Comparison of ENCODE assay signal across 7 cellular contexts in genomic region chr16:66514980-66515480, GRCh38. TPM values are rescaled to one million over a fixed set of nuclear protein-coding genes. Genes with fewer than 3 reads are reported as not detected.
A peak's percentile ranks its signal among the peaks of the same experiment; 100 is the strongest.
DNase-seq lines count a peak whose midpoint lies in the region; ATAC-seq, FAIRE-seq and TF ChIP-seq lines count a peak whose summit lies in the region.
"Not testable (repeated sequence)": the region's sequence is repeated elsewhere in the genome, so short reads cannot be mapped to it uniquely, and the experiment has no call there.

No MANE protein-coding gene starts in this region.

- H3K4me1 Mint-ChIP-seq in Calu3 (ENCODE audit: low read depth, unreplicated experiment) (peaks cover 83% of the 10 kb centered on the region), T-helper 17 cell (peaks cover 41% of the 10 kb centered on the region)
- H3K4me1 Mint-ChIP-seq in activated naive CD8-positive, alpha-beta T cell (ENCODE audit: low read depth) = peaks cover 48% of the 10 kb centered on the region

- H3K4me2 ChIP-seq in HepG2 (ENCODE audit: low read depth, low read length) = not testable (repeated sequence)

- POLR2A ChIA-PET in HepG2 (lab: Yijun Ruan, JAX) = interaction anchor here (1.2 to 1.3 kb wide), 2 partner anchors 107 to 108 kb away, joined by 3 read pairs; no protein-coding TSS in a partner anchor

- not testable (repeated sequence) for TF ChIP-seq EP300 in HepG2 (IDR thresholded peaks at IDR 0.05; ENCODE audit: low read depth in 2 of 2, low read length in 2 of 2); HepG2 (CRISPR knock-in tag; IDR thresholded peaks at IDR 0.05; ENCODE audit: borderline replicate concordance); ovary (IDR thresholded peaks at IDR 0.05)

- H3K79me2 ChIP-seq in HepG2 (ENCODE audit: insufficient read depth, low read length) = not testable (repeated sequence)

- peaks cover 44% of the 10 kb centered on the region for H3K4me1 ChIP-seq in effector memory CD4-positive, alpha-beta T cell (ENCODE audit: control insufficient read depth, insufficient read depth, low read length, poor library complexity, severe bottlenecking)
- H3K4me1 ChIP-seq in HepG2 (ENCODE audit: insufficient read depth, low read length) = peaks cover 66% of the 10 kb centered on the region
- H3K4me1 ChIP-seq in ovary (ENCODE audit: insufficient read depth) = peaks cover 34% of the 10 kb centered on the region

- H4K20me1 ChIP-seq in HepG2 (ENCODE audit: insufficient read depth, low read length) = not testable (repeated sequence)

- 61% methylated on average over 6 of the region's 6 CpGs for WGBS in HepG2 (ENCODE audit: low lambda C conversion rate)
- 94 to 95% (median 95%) methylated on average over 5 to 6 of the region's 6 CpGs for WGBS in ovary, 3 donors

- intact Hi-C loops in Calu3 (cut with micrococcal nuclease; ENCODE audit: unreplicated experiment); HepG2 (cut with micrococcal nuclease; ENCODE audit: unreplicated experiment): not testable (repeated sequence)
- intact Hi-C loops in ovary (cut with DNase I) = loop anchor here in 3 of 4 donors (5.0 kb wide), 1 partner anchor 37 kb away; the partner anchor contains the start of genes CKLF (in 3 of the 3) and TK2 (in 3 of the 3)

- H3K27me3 ChIP-seq in effector memory CD4-positive, alpha-beta T cell (replicated peaks; ENCODE audit: control insufficient read depth, insufficient read depth, low read length, poor library complexity, severe bottlenecking); HepG2 (ENCODE audit: control insufficient read depth in 1 of 2, insufficient read depth in 2 of 2, low read length in 2 of 2); ovary: not testable (repeated sequence)

- not testable (repeated sequence) for H3K9me3 ChIP-seq in T-helper 17 cell (ENCODE audit: control insufficient read depth, low read length, poor library complexity, severe bottlenecking); effector memory CD4-positive, alpha-beta T cell (ENCODE audit: control insufficient read depth, low read length); HepG2 (ENCODE audit: low read length); ovary

- not testable (repeated sequence) for H3K4me3 ChIP-seq in effector memory CD4-positive, alpha-beta T cell (ENCODE audit: insufficient read depth, low read depth, low read length, poor library complexity, severe bottlenecking); HepG2 (replicated peaks in 1 of 3; ENCODE audit: insufficient read depth in 1 of 3, low read depth in 2 of 3, low read length in 3 of 3); ovary

- CTCF ChIA-PET in Calu3 (lab: Charles Lee) = interaction anchor here (0.9 to 1.0 kb wide), 3 partner anchors 107 to 158 kb away, joined by 5 to 11 read pairs (median 8); no protein-coding TSS in a partner anchor
- CTCF ChIA-PET in HepG2 (lab: Yijun Ruan, JAX; ENCODE audit: low intra/inter-chr PET ratio, low total read pairs) = not testable (repeated sequence)

- not testable (repeated sequence) for H3K9me3 Mint-ChIP-seq in Calu3 (ENCODE audit: low read depth, unreplicated experiment); activated naive CD8-positive, alpha-beta T cell (ENCODE audit: low read depth)

- H2AFZ ChIP-seq in HepG2 (ENCODE audit: low read length) = not testable (repeated sequence)

- peak overlapping the region; percentile 25; the same call in 1 of the 2 replicates for H3K9ac ChIP-seq in HepG2 (ENCODE audit: insufficient read depth, low read depth, low read length)

- H3K27me3 Mint-ChIP-seq in Calu3 (ENCODE audit: unreplicated experiment); T-helper 17 cell; activated naive CD8-positive, alpha-beta T cell: not testable (repeated sequence)

- TF ChIP-seq RAD21 in HepG2 (CRISPR knock-in tag; IDR thresholded peaks at IDR 0.05) = not testable (repeated sequence)

- FAIRE-seq in HepG2 (lab: Jason Lieb, UNC) = not testable (repeated sequence)

- in situ Hi-C loops in HepG2 (cut with HindIII; ENCODE audit: extremely low pct_ligation_motif_present, low pct_unique_long_range_greater_than_20kb) = not testable (repeated sequence)

- H3K36me3 Mint-ChIP-seq in Calu3 (ENCODE audit: insufficient read depth, unreplicated experiment) = peaks cover 76% of the 10 kb centered on the region
- not testable (repeated sequence) for H3K36me3 Mint-ChIP-seq in T-helper 17 cell (ENCODE audit: low read depth); activated naive CD8-positive, alpha-beta T cell

- H3K4me3 Mint-ChIP-seq in Calu3 (ENCODE audit: low read depth, unreplicated experiment) (peak overlapping the region; percentile 21), T-helper 17 cell (peak overlapping the region; percentile 63)
- peak overlapping the region; percentile 38 for H3K4me3 Mint-ChIP-seq in activated naive CD8-positive, alpha-beta T cell

- not testable (repeated sequence) for ATAC-seq in T-helper 17 cell, HepG2

- not testable (repeated sequence) for TF ChIP-seq POLR2A in HepG2 (IDR thresholded peaks at IDR 0.05; ENCODE audit: insufficient read depth in 1 of 2, low read depth in 2 of 2, low read length in 2 of 2); ovary (IDR thresholded peaks at IDR 0.05)

- peak overlapping the region; percentile 99 for H3K27ac Mint-ChIP-seq in Calu3 (ENCODE audit: unreplicated experiment)
- H3K27ac Mint-ChIP-seq in T-helper 17 cell = peak overlapping the region; percentile 98
- peak overlapping the region; percentile 46 for H3K27ac Mint-ChIP-seq in activated naive CD8-positive, alpha-beta T cell

- not testable (repeated sequence) for TF ChIP-seq CTCF in Calu3 (IDR thresholded peaks at IDR 0.05; ENCODE audit: unreplicated experiment); HepG2 (CRISPR knock-in tag; IDR thresholded peaks at IDR 0.05); ovary (IDR thresholded peaks at IDR 0.05)

- DNase-seq in Calu3; T-helper 17 cell; effector memory CD4-positive, alpha-beta T cell; HepG2 (ENCODE audit: low spot score); substantia nigra (lab: John Stamatoyannopoulos, UW): not testable (repeated sequence)
- peak in 1 of 5 donors; percentile 29 for DNase-seq in ovary

- H3K27ac ChIP-seq in effector memory CD4-positive, alpha-beta T cell (ENCODE audit: insufficient read depth, low read length, poor library complexity, severe bottlenecking) = peak overlapping the region; percentile 88
- peak overlapping the region; percentile 99 for H3K27ac ChIP-seq in HepG2 (ENCODE audit: extremely low read length, insufficient read depth, low read length)
- peak overlapping the region; percentile 56 to 57 for H3K27ac ChIP-seq in ovary
- peak overlapping the region; percentile 100 for H3K27ac ChIP-seq in substantia nigra (ENCODE audit: low read depth, low read length, poor library complexity, severe bottlenecking)

- not testable (repeated sequence) for BruUV-seq in Calu3 (replicated peaks; lab: Mats Ljungman, UMichigan); HepG2 (replicated peaks; lab: Mats Ljungman, UMichigan)

- H3K36me3 ChIP-seq in effector memory CD4-positive, alpha-beta T cell (ENCODE audit: control insufficient read depth, insufficient read depth, low read length); HepG2 (replicated peaks in 1 of 2; ENCODE audit: control insufficient read depth in 1 of 2, insufficient read depth in 2 of 2, low read length in 2 of 2); ovary: not testable (repeated sequence)

RNA-seq across cellular contexts. Expression of gene TK2, which starts 34.9 kb away (rescaled TPM):
- total RNA-seq in Calu3 (2022) (53.2 and 56.6 TPM in 2 replicates), T-helper 17 cell (1 to 10 TPM; 7.1 to 9.4 TPM), HepG2 (2016; rRNA removed; fragmentation: Illumina TruSeq; extraction: Trizol) (18.7 and 19.0 TPM in 2 replicates), ovary (10 to 100 TPM; 17.0 to 42.0 (median 34.0) TPM)
- total RNA-seq in HepG2 (2016; cell fraction: cytosol; rRNA removed; fragmentation: Illumina TruSeq; extraction: Trizol; ENCODE audit: low read depth) = 6.7 and 7.1 TPM in 2 replicates
- total RNA-seq in HepG2 (2016; cell fraction: insoluble cytoplasmic fraction; rRNA removed; fragmentation: Illumina TruSeq; extraction: Trizol) = 18.5 and 19.5 TPM in 2 replicates
- 12.7 and 13.2 TPM in 2 replicates for total RNA-seq in HepG2 (2016; cell fraction: membrane; rRNA removed; fragmentation: Illumina TruSeq; extraction: Trizol)
- total RNA-seq in HepG2 (2016; cell fraction: nucleus; rRNA removed; fragmentation: Illumina TruSeq; extraction: Trizol) = 24.4 and 27.5 TPM in 2 replicates
- polyA plus RNA-seq in HepG2 (2011; rRNA removed) (21.0 and 30.8 TPM in 2 replicates), ovary (10 to 100 TPM; 21.1 to 80.6 TPM)
- 10.3 and 11.7 TPM in 2 replicates for polyA plus RNA-seq in HepG2 (2011; cell fraction: cytosol; rRNA removed)
- 74.0 and 103 TPM in 2 replicates for polyA plus RNA-seq in HepG2 (2011; cell fraction: nucleus; rRNA removed)
- 12.9 and 15.4 TPM in 2 replicates for polyA plus RNA-seq in HepG2 (2012)
- polyA plus RNA-seq in HepG2 (2016; cell fraction: cytosol; fragmentation: Illumina TruSeq; extraction: Trizol; ENCODE audit: low read depth) = 3.7 and 4.7 TPM in 2 replicates
- polyA plus RNA-seq in HepG2 (2016; cell fraction: insoluble cytoplasmic fraction; fragmentation: Illumina TruSeq; extraction: Trizol; ENCODE audit: low read depth) = 15.5 and 18.0 TPM in 2 replicates
- 7.7 and 9.3 TPM in 2 replicates for polyA plus RNA-seq in HepG2 (2016; cell fraction: membrane; fragmentation: Illumina TruSeq; extraction: Trizol; ENCODE audit: low read depth)
- polyA plus RNA-seq in HepG2 (2016; cell fraction: nucleus; fragmentation: Illumina TruSeq; extraction: Trizol; ENCODE audit: insufficient read depth, low read depth) = 34.2 and 36.3 TPM in 2 replicates
- 27.6 and 35.2 TPM in 2 replicates for polyA minus RNA-seq in HepG2 (2011; rRNA and poly(A)+ RNA removed; ENCODE audit: low replicate concordance)
- polyA minus RNA-seq in HepG2 (2011; cell fraction: cytosol; rRNA and poly(A)+ RNA removed) = 6.0 and 6.2 TPM in 2 replicates
- polyA minus RNA-seq in HepG2 (2011; cell fraction: nucleus; rRNA and poly(A)+ RNA removed) = 23.8 and 26.7 TPM in 2 replicates

RNA-seq across cellular contexts. Expression of gene CKLF, which starts 37.3 kb away (rescaled TPM):
- 217 and 293 TPM in 2 replicates for total RNA-seq in Calu3 (2022)
- 10 to 100 TPM; 41.6 to 42.5 TPM for total RNA-seq in T-helper 17 cell
- 83.0 and 120 TPM in 2 replicates for total RNA-seq in HepG2 (2016; rRNA removed; fragmentation: Illumina TruSeq; extraction: Trizol)
- 262 and 384 TPM in 2 replicates for total RNA-seq in HepG2 (2016; cell fraction: cytosol; rRNA removed; fragmentation: Illumina TruSeq; extraction: Trizol; ENCODE audit: low read depth)
- total RNA-seq in HepG2 (2016; cell fraction: insoluble cytoplasmic fraction; rRNA removed; fragmentation: Illumina TruSeq; extraction: Trizol) = 80.2 and 129 TPM in 2 replicates
- 165 and 224 TPM in 2 replicates for total RNA-seq in HepG2 (2016; cell fraction: membrane; rRNA removed; fragmentation: Illumina TruSeq; extraction: Trizol)
- 56.6 and 61.7 TPM in 2 replicates for total RNA-seq in HepG2 (2016; cell fraction: nucleus; rRNA removed; fragmentation: Illumina TruSeq; extraction: Trizol)
- polyA plus RNA-seq in HepG2 (2011; rRNA removed) = 152 and 167 TPM in 2 replicates
- 201 and 220 TPM in 2 replicates for polyA plus RNA-seq in HepG2 (2011; cell fraction: cytosol; rRNA removed)
- polyA plus RNA-seq in HepG2 (2011; cell fraction: nucleus; rRNA removed) = 45.6 and 74.1 TPM in 2 replicates
- polyA plus RNA-seq in HepG2 (2012) = 78.5 and 108 TPM in 2 replicates
- polyA plus RNA-seq in HepG2 (2016; cell fraction: cytosol; fragmentation: Illumina TruSeq; extraction: Trizol; ENCODE audit: low read depth) = 345 and 456 TPM in 2 replicates
- polyA plus RNA-seq in HepG2 (2016; cell fraction: insoluble cytoplasmic fraction; fragmentation: Illumina TruSeq; extraction: Trizol; ENCODE audit: low read depth) = 86.2 and 89.6 TPM in 2 replicates
- 169 and 229 TPM in 2 replicates for polyA plus RNA-seq in HepG2 (2016; cell fraction: membrane; fragmentation: Illumina TruSeq; extraction: Trizol; ENCODE audit: low read depth)
- 90.2 and 116 TPM in 2 replicates for polyA plus RNA-seq in HepG2 (2016; cell fraction: nucleus; fragmentation: Illumina TruSeq; extraction: Trizol; ENCODE audit: insufficient read depth, low read depth)
- polyA minus RNA-seq in HepG2 (2011; rRNA and poly(A)+ RNA removed; ENCODE audit: low replicate concordance) = 41.9 and 49.9 TPM in 2 replicates
- 32.4 and 34.8 TPM in 2 replicates for polyA minus RNA-seq in HepG2 (2011; cell fraction: cytosol; rRNA and poly(A)+ RNA removed)
- polyA minus RNA-seq in HepG2 (2011; cell fraction: nucleus; rRNA and poly(A)+ RNA removed) = 23.4 and 35.9 TPM in 2 replicates
- 10 to 100 TPM; 22.3 to 46.8 (median 30.6) TPM for total RNA-seq in ovary
- polyA plus RNA-seq in ovary = 10 to 100 TPM; 34.2 to 36.7 TPM

RNA-seq across cellular contexts. Expression of gene CMTM1, which starts 51.2 kb away (rescaled TPM):
- total RNA-seq in Calu3 (2022) (48.4 and 72.1 TPM in 2 replicates), T-helper 17 cell (1 to 10 TPM; 3.3 to 3.6 TPM), HepG2 (2016; rRNA removed; fragmentation: Illumina TruSeq; extraction: Trizol) (1.7 and 1.9 TPM in 2 replicates), ovary (1 to 10 TPM; 1.0 to 7.1 (median 4.9) TPM)
- total RNA-seq in HepG2 (2016; cell fraction: cytosol; rRNA removed; fragmentation: Illumina TruSeq; extraction: Trizol; ENCODE audit: low read depth) = 0.30 TPM in 1 of 2 replicates, not detected in the other
- 2.0 TPM in 2 replicates for total RNA-seq in HepG2 (2016; cell fraction: insoluble cytoplasmic fraction; rRNA removed; fragmentation: Illumina TruSeq; extraction: Trizol)
- total RNA-seq in HepG2 (2016; cell fraction: membrane; rRNA removed; fragmentation: Illumina TruSeq; extraction: Trizol) = 0.77 and 0.93 TPM in 2 replicates
- total RNA-seq in HepG2 (2016; cell fraction: nucleus; rRNA removed; fragmentation: Illumina TruSeq; extraction: Trizol) = 1.3 and 1.6 TPM in 2 replicates
- polyA plus RNA-seq in HepG2 (2011; rRNA removed) (2.9 and 3.0 TPM in 2 replicates), ovary (under 1 TPM; 0.22 to 0.54 TPM)
- 2.0 and 3.6 TPM in 2 replicates for polyA plus RNA-seq in HepG2 (2011; cell fraction: cytosol; rRNA removed)
- 3.5 and 4.0 TPM in 2 replicates for polyA plus RNA-seq in HepG2 (2011; cell fraction: nucleus; rRNA removed)
- 2.3 and 2.4 TPM in 2 replicates for polyA plus RNA-seq in HepG2 (2012)
- 0.19 TPM in 1 of 2 replicates, not detected in the other for polyA plus RNA-seq in HepG2 (2016; cell fraction: cytosol; fragmentation: Illumina TruSeq; extraction: Trizol; ENCODE audit: low read depth)
- 1.5 and 2.0 TPM in 2 replicates for polyA plus RNA-seq in HepG2 (2016; cell fraction: insoluble cytoplasmic fraction; fragmentation: Illumina TruSeq; extraction: Trizol; ENCODE audit: low read depth)
- polyA plus RNA-seq in HepG2 (2016; cell fraction: membrane; fragmentation: Illumina TruSeq; extraction: Trizol; ENCODE audit: low read depth) = 0.64 and 0.72 TPM in 2 replicates
- polyA plus RNA-seq in HepG2 (2016; cell fraction: nucleus; fragmentation: Illumina TruSeq; extraction: Trizol; ENCODE audit: insufficient read depth, low read depth) = 2.1 TPM in 2 replicates
- polyA minus RNA-seq in HepG2 (2011; rRNA and poly(A)+ RNA removed; ENCODE audit: low replicate concordance) = 2.2 and 5.1 TPM in 2 replicates
- polyA minus RNA-seq in HepG2 (2011; cell fraction: cytosol; rRNA and poly(A)+ RNA removed) = 2.7 and 3.4 TPM in 2 replicates
- 3.2 and 6.3 TPM in 2 replicates for polyA minus RNA-seq in HepG2 (2011; cell fraction: nucleus; rRNA and poly(A)+ RNA removed)

Comparison
In these comparisons a context has a peak if more than half of its experiments do, and no peak if none do; other contexts are left out.
1. H3K27ac Mint-ChIP-seq: peak in every context shown above with its lines; median percentile 99 in Calu3; 98 in T-helper 17 cell; 46 in activated naive CD8-positive, alpha-beta T cell.